ENCODE assay signal across 19 cellular contexts in the genomic region with DNA sequence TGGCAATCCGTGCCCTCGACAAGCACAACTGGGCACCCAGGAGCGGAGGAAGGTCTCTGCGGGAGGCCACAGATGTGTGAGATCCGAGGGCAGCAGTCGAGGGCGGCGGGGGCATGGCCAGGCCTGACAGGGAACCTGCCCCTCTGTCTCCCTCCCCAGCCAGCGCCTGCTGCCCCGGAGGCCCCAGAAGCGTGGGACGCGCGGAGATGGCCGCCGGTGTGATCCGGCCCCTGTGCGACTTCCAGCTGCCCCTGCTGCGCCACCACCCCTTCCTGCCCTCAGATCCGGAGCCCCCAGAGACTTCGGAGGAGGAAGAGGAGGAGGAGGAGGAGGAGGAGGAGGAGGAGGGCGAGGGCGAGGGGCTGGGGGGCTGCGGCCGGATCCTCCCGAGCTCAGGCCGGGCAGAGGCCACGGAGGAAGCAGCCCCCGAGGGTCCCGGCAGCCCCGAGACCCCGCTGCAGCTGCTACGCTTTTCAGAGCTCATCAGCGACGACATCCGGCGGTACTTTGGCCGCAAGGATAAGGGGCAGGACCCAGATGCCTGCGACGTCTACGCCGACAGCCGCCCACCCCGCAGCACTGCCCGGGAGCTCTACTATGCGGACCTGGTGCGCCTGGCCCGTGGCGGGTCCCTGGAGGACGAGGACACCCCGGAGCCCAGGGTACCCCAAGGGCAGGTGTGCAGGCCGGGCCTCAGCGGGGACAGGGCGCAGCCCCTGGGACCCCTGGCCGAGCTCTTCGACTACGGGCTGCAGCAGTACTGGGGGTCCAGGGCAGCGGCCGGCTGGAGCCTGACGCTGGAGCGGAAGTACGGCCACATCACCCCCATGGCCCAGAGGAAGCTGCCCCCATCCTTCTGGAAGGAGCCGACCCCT. TPM values are rescaled to one million over a fixed set of nuclear protein-coding genes. Genes with fewer than 3 reads are reported as not detected.
DNase-seq lines count a peak whose midpoint lies in the region; ATAC-seq and TF ChIP-seq lines count a peak whose summit lies in the region.
"Had no signal": no experiment of that assay in that cellular context is flagged by ENCODE, and none has a peak within 500 bp of the region (broad histone marks: within the 10 kb centered on the region; RNA-seq: fewer than 3 reads in every experiment).

No MANE protein-coding gene starts in this region.

- no peaks in the 10 kb centered on the region for H3K9me3 Mint-ChIP-seq in T-cell
- H3K9me3 Mint-ChIP-seq: activated CD4-positive, alpha-beta memory T cell treated with anti-CD3 and anti-CD28 coated beads, Interleukin-2, amount 10 ng/mL, durations not matched to agents 7 days and 5 days; nephron progenitor cell had no signal

- TF ChIP-seq CTCF in lower lobe of right lung (IDR thresholded peaks at IDR 0.05) = no peak

- H3K27ac Mint-ChIP-seq in T-cell = peak overlapping the region; percentile 59 to 72
- H3K27ac Mint-ChIP-seq: activated CD4-positive, alpha-beta memory T cell treated with anti-CD3 and anti-CD28 coated beads, Interleukin-2, amount 10 ng/mL, durations not matched to agents 7 days and 5 days; nephron progenitor cell had no signal

- peak; percentile 16 for DNase-seq in activated gamma-delta T cell treated with Interleukin-2 at 50 U/mL for 16 hours
- DNase-seq in activated gamma-delta T cell (lab: John Stamatoyannopoulos, UW) = no peak
- DNase-seq in T-cell = peak in 1 of 34 experiments; percentile 13
- DNase-seq in lower lobe of right lung = no peak
- peak; percentile 32 for DNase-seq in stimulated activated naive CD8-positive, alpha-beta T cell treated with anti-CD3 and anti-CD28 coated beads, Interleukin-15, Interleukin-2, amounts not matched to agents 100 U/mL and 50 U/mL, for 24 hours
- DNase-seq in posterior vena cava (ENCODE audit: low spot score) = no peak
- DNase-seq: activated CD4-positive, alpha-beta memory T cell treated with anti-CD3 and anti-CD28 coated beads, Interleukin-2, amount 10 ng/mL, durations not matched to agents 7 days and 5 days; effector memory CD4-positive, alpha-beta T cell; IMR-90; NCI-H1048; NCI-H774; nephron progenitor cell; stimulated activated CD4-positive, alpha-beta T cell treated with anti-CD3 and anti-CD28 coated beads, Interleukin-2, amount 100 ng/mL, for 24 hours had no signal

- POLR2A ChIA-PET in T-cell (lab: Charles Lee) = no interaction called here

- peaks cover 0 to 3% of the 10 kb centered on the region in 2 donors for H3K27me3 Mint-ChIP-seq in T-cell
- H3K27me3 Mint-ChIP-seq: activated CD4-positive, alpha-beta memory T cell treated with anti-CD3 and anti-CD28 coated beads, Interleukin-2, amount 10 ng/mL, durations not matched to agents 7 days and 5 days had no signal

- no peaks in the 10 kb centered on the region for H3K36me3 Mint-ChIP-seq in T-cell

- peaks cover 17% of the 10 kb centered on the region for H3K27me3 ChIP-seq in lower lobe of right lung (ENCODE audit: low read depth)

- intact Hi-C loops in lower lobe of right lung (cut with DNase I) (no loop called here), posterior vena cava (cut with DNase I) (no loop called here)

- peak in 3 of 4 experiments; percentile 26 to 47 (median 37) for ATAC-seq in T-cell (replicated peaks in 1 of 4)
- ATAC-seq in lower lobe of right lung = peak in 1 of 2 donors; percentile 6
- peak; percentile 6 for ATAC-seq in stimulated activated naive CD8-positive, alpha-beta T cell treated with anti-CD3 and anti-CD28 coated beads, Interleukin-15, Interleukin-2, amounts not matched to agents 100 U/mL and 50 U/mL, for 24 hours
- no peak for ATAC-seq in GM18511 (IDR thresholded peaks at IDR 0.05; ENCODE audit: unreplicated experiment)
- no peak for ATAC-seq in GM21723 (IDR thresholded peaks at IDR 0.05; ENCODE audit: unreplicated experiment)
- ATAC-seq: HCT116, Panc1 had no signal

- H3K36me3 ChIP-seq in lower lobe of right lung = no peaks in the 10 kb centered on the region

- H3K27ac ChIP-seq in lower lobe of right lung = no peak overlapping the region
- H3K27ac ChIP-seq: tibial nerve had no signal

- peak overlapping the region; percentile 30 for H3K4me3 ChIP-seq in lower lobe of right lung
- H3K4me3 ChIP-seq: tibial nerve had no signal

- H3K4me1 ChIP-seq in lower lobe of right lung = no peaks in the 10 kb centered on the region

- CTCF ChIA-PET in T-cell (lab: Charles Lee) = interaction anchor here in 1 of 2 donors (0.9 kb wide), 1 partner anchor 12 kb away, joined by 3 read pairs; a partner anchor contains a TSS

- no peaks in the 10 kb centered on the region for H3K9me3 ChIP-seq in lower lobe of right lung
- H3K9me3 ChIP-seq: tibial nerve had no signal

- no peaks in the 10 kb centered on the region for H3K4me1 Mint-ChIP-seq in T-cell
- H3K4me1 Mint-ChIP-seq: activated CD4-positive, alpha-beta memory T cell treated with anti-CD3 and anti-CD28 coated beads, Interleukin-2, amount 10 ng/mL, durations not matched to agents 7 days and 5 days had no signal

- peak overlapping the region; percentile 24 to 44 (median 37) for H3K4me3 Mint-ChIP-seq in T-cell
- H3K4me3 Mint-ChIP-seq: activated CD4-positive, alpha-beta memory T cell treated with anti-CD3 and anti-CD28 coated beads, Interleukin-2, amount 10 ng/mL, durations not matched to agents 7 days and 5 days; nephron progenitor cell had no signal

RNA-seq across cellular contexts. Expression of a gene that starts 1.7 kb away (rescaled TPM):
- total RNA-seq in T-cell = 1 to 10 TPM in 2 of 5 donors, under 1 TPM in 3; 0.36 to 1.6 (median 0.90) TPM
- total RNA-seq in lower lobe of right lung = not detected
- not detected for total RNA-seq in posterior vena cava
- total RNA-seq: activated CD4-positive, alpha-beta memory T cell treated with anti-CD3 and anti-CD28 coated beads, Interleukin-2, amount 10 ng/mL, durations not matched to agents 7 days and 5 days; IMR-90; renal cortical epithelial cell had no signal

RNA-seq across cellular contexts. Expression of a gene that starts 11.7 kb away (rescaled TPM):
- total RNA-seq in T-cell (1 to 10 TPM; 2.5 to 9.3 (median 6.5) TPM), lower lobe of right lung (3.1 TPM), posterior vena cava (under 1 TPM; 0.42 to 0.76 TPM)
- total RNA-seq: IMR-90 had no signal

RNA-seq across cellular contexts. Expression of a gene that starts 12.1 kb away (rescaled TPM):
- total RNA-seq in T-cell (10 to 100 TPM in 3 of 5 donors, 1 to 10 TPM in 2; 8.4 to 12.9 (median 10.8) TPM), lower lobe of right lung (9.7 TPM), posterior vena cava (1 to 10 TPM; 8.9 to 9.9 TPM)

RNA-seq across cellular contexts. Expression of a gene that starts 18.1 kb away (rescaled TPM):
- total RNA-seq in T-cell = 100 to 1,000 TPM in 3 of 5 donors, 10 to 100 TPM in 2; 85.3 to 131 (median 113) TPM
- 23.1 TPM for total RNA-seq in lower lobe of right lung
- 10 to 100 TPM in 1 of 2 donors, 1 to 10 TPM in 1; 9.9 to 11.3 TPM for total RNA-seq in posterior vena cava

RNA-seq across cellular contexts. Expression of a gene that starts 42.2 kb away (rescaled TPM):
- 100 to 1,000 TPM in 3 of 5 donors, 10 to 100 TPM in 2; 77.1 to 141 (median 114) TPM for total RNA-seq in T-cell
- total RNA-seq in lower lobe of right lung = 146 TPM
- 10 to 100 TPM; 35.8 to 52.6 TPM for total RNA-seq in posterior vena cava

Comparison
In these comparisons a context has a peak if more than half of its experiments do, and no peak if none do; other contexts are left out.
1. DNase-seq: peak in activated gamma-delta T cell treated with Interleukin-2 at 50 U/mL for 16 hours (single experiment) and stimulated activated naive CD8-positive, alpha-beta T cell treated with anti-CD3 and anti-CD28 coated beads, Interleukin-15, Interleukin-2, amounts not matched to agents 100 U/mL and 50 U/mL, for 24 hours (single experiment); none in activated gamma-delta T cell (single experiment), lower lobe of right lung (single experiment) and posterior vena cava (single experiment).
2. ATAC-seq: peak in T-cell (3 of 4) and stimulated activated naive CD8-positive, alpha-beta T cell treated with anti-CD3 and anti-CD28 coated beads, Interleukin-15, Interleukin-2, amounts not matched to agents 100 U/mL and 50 U/mL, for 24 hours (single experiment); none in GM18511 (single experiment) and GM21723 (single experiment).